18 cellular contexts compared by ENCODE assay signal in the genomic region with DNA sequence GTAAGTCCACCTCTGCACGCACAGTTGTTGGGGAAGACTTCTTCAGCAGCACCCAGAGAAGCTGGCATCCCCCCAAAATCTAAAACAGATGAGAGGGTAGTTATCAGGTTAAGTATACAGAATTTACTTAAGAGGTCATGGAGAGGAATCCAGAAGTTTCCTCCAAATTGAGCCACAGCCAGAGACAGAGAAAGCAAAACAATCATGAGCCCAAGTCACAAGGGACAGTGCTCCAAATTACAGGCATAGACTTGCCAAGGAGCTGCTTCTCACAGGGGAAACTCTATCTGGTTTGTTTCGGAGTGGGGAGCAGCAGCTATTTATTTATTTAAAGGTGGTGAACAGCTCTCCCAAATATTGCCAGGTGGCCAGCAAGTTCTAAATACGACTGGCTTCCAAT.
A peak's percentile ranks its signal among the peaks of the same experiment; 100 is the strongest.
DNase-seq lines count a peak whose midpoint lies in the region; ATAC-seq and TF ChIP-seq lines count a peak whose summit lies in the region.
"Had no signal": no experiment of that assay in that cellular context is flagged by ENCODE, and none has a peak within 500 bp of the region (broad histone marks: within the 10 kb centered on the region; RNA-seq: fewer than 3 reads in every experiment).

No MANE protein-coding gene starts in this region.

- H3K4me3 ChIP-seq in heart left ventricle (no peak overlapping the region), choroid plexus epithelial cell (ENCODE audit: low read depth, low read length) (no peak overlapping the region), upper lobe of right lung (no peak overlapping the region), esophagus squamous epithelium (no peak overlapping the region)

- no peak for TF ChIP-seq POLR2A in heart left ventricle (IDR thresholded peaks at IDR 0.05)
- no peak for TF ChIP-seq POLR2A in esophagus squamous epithelium (IDR thresholded peaks at IDR 0.05)

- intact Hi-C loops in left ventricle myocardium superior (cut with micrococcal nuclease): no loop called here
- intact Hi-C loops in heart left ventricle (cut with DNase I): no loop called here
- intact Hi-C loops in upper lobe of right lung (cut with DNase I): no loop called here
- intact Hi-C loops in esophagus squamous epithelium (cut with DNase I): no loop called here

- 33 to 50% (median 48%) methylated on average over 3 of the region's 3 CpGs for WGBS in heart left ventricle, 4 donors
- 63 to 64% methylated on average over 3 of the region's 3 CpGs for WGBS in esophagus squamous epithelium, 2 donors

- H3K27me3 ChIP-seq in heart left ventricle: no peaks in the 10 kb centered on the region
- no peaks in the 10 kb centered on the region for H3K27me3 ChIP-seq in upper lobe of right lung
- no peaks in the 10 kb centered on the region for H3K27me3 ChIP-seq in esophagus squamous epithelium

- TF ChIP-seq CTCF in heart left ventricle (IDR thresholded peaks at IDR 0.05) (no peak), choroid plexus epithelial cell (conservative IDR thresholded peaks at IDR 0.05; ENCODE audit: low read depth, low read length) (no peak), upper lobe of right lung (IDR thresholded peaks at IDR 0.05) (no peak), esophagus squamous epithelium (IDR thresholded peaks at IDR 0.05) (no peak)

- H3K4me1 ChIP-seq in heart left ventricle (peaks cover 0 to 6% (median 0%) of the 10 kb centered on the region in 12 donors), upper lobe of right lung (no peaks in the 10 kb centered on the region), esophagus squamous epithelium (no peaks in the 10 kb centered on the region)

- H3K36me3 ChIP-seq in heart left ventricle (no peaks in the 10 kb centered on the region), upper lobe of right lung (no peaks in the 10 kb centered on the region), esophagus squamous epithelium (no peaks in the 10 kb centered on the region)

- H3K9me3 ChIP-seq in heart left ventricle (peaks cover 0 to 8% (median 0%) of the 10 kb centered on the region in 12 donors), upper lobe of right lung (no peaks in the 10 kb centered on the region), esophagus squamous epithelium (no peaks in the 10 kb centered on the region)

- no peak overlapping the region for H3K27ac ChIP-seq in heart left ventricle
- no peak overlapping the region for H3K27ac ChIP-seq in upper lobe of right lung
- no peak overlapping the region for H3K27ac ChIP-seq in esophagus squamous epithelium
- H3K27ac ChIP-seq: HL-60 had no signal

- ATAC-seq in left ventricle myocardium superior: peak; percentile 41
- no peak for ATAC-seq in heart left ventricle
- peak; percentile 12 for ATAC-seq in upper lobe of right lung
- ATAC-seq: HCT116, HepG2, Panc1 had no signal

- DNase-seq in left ventricle myocardium superior (no peak), heart left ventricle (no peak), choroid plexus epithelial cell (ENCODE audit: low read depth) (peak; percentile 82), midbrain (lab: John Stamatoyannopoulos, UW) (peak; percentile 5), upper lobe of right lung (no peak), esophagus squamous epithelium (lab: John Stamatoyannopoulos, UW) (no peak), superior temporal gyrus (ENCODE audit: extremely low spot score) (no peak), RPMI8226 (no peak)
- DNase-seq: DMS53, GF-D8, GOT3, KG1, NCI-H1105, NCI-H2081 had no signal

Comparison
In these comparisons a context has a peak if more than half of its experiments do, and no peak if none do; other contexts are left out.
1. ATAC-seq: peak in left ventricle myocardium superior (single experiment) and upper lobe of right lung (single experiment); none in heart left ventricle (0 of 4).
2. DNase-seq: peak in choroid plexus epithelial cell (single experiment) and midbrain (single experiment); none in left ventricle myocardium superior (single experiment), heart left ventricle (0 of 5), upper lobe of right lung (single experiment), esophagus squamous epithelium (single experiment), superior temporal gyrus (single experiment) and RPMI8226 (single experiment).